ENCODE assay signal across 1 cellular context in genomic region chr11:63986156-63986931, GRCh38.
TF ChIP-seq lines count a peak whose summit lies in the region.

Gene OTUB1, plus strand, starts transcription at chr11:63986438. Its CDS starts 19 bp downstream, at chr11:63986457.

TF ChIP-seq in K562, 482 proteins besides CTCF, POLR2A, EP300 and RAD21 (continued from another document and continues in another):
- TF ChIP-seq ZFP1 (CRISPR knock-in tag; IDR thresholded peaks at IDR 0.05): no peak
- no peak for TF ChIP-seq CBX5 (IDR thresholded peaks at IDR 0.05; ENCODE audit: borderline replicate concordance, low read depth)
- TF ChIP-seq FUS (optimal IDR thresholded peaks at IDR 0.05; ENCODE audit: low read depth, low read length): no peak
- 0 out of 2 replicates have a peak, but pooled peaks have one; percentile 38 for TF ChIP-seq ZNF589 (CRISPR knock-in tag; IDR thresholded peaks at IDR 0.05; ENCODE audit: low read depth)
- TF ChIP-seq ZNF77 (CRISPR knock-in tag; IDR thresholded peaks at IDR 0.05): no peak
- peak; percentile 92 for TF ChIP-seq POLR2B (IDR thresholded peaks at IDR 0.05; ENCODE audit: low read depth, partially characterized antibody)
- no peak for TF ChIP-seq ILF3 (IDR thresholded peaks at IDR 0.05; ENCODE audit: borderline replicate concordance)
- no peak for TF ChIP-seq IRF2 (CRISPR knock-in tag; IDR thresholded peaks at IDR 0.05)
- TF ChIP-seq ARID3A (IDR thresholded peaks at IDR 0.05; ENCODE audit: borderline replicate concordance, low read depth, low read length): no peak
- TF ChIP-seq PTRF (tag; IDR thresholded peaks at IDR 0.05): no peak
- no peak for TF ChIP-seq ARID4B (CRISPR knock-in tag; IDR thresholded peaks at IDR 0.05)
- TF ChIP-seq RFX1 (IDR thresholded peaks at IDR 0.05): peak; percentile 99
- no peak for TF ChIP-seq HMG20A (CRISPR knock-in tag; conservative IDR thresholded peaks at IDR 0.05)
- no peak for TF ChIP-seq TCF3 (CRISPR knock-in tag; IDR thresholded peaks at IDR 0.05)
- TF ChIP-seq ZNF780A (CRISPR knock-in tag; IDR thresholded peaks at IDR 0.05): no peak
- peak; percentile 27; the same call in 1 of the 2 replicates for TF ChIP-seq RBM34 (IDR thresholded peaks at IDR 0.05; ENCODE audit: borderline replicate concordance, insufficient read depth, low read length)
- TF ChIP-seq NBN (IDR thresholded peaks at IDR 0.05; ENCODE audit: low read depth): no peak
- TF ChIP-seq ZNF282 (CRISPR knock-in tag; IDR thresholded peaks at IDR 0.05): peak; percentile 29; the same call in 1 of the 2 replicates
- no peak for TF ChIP-seq ZNF436 (CRISPR knock-in tag; IDR thresholded peaks at IDR 0.05)
- no peak for TF ChIP-seq ZNF764 (CRISPR knock-in tag; IDR thresholded peaks at IDR 0.05; ENCODE audit: low read depth)
- TF ChIP-seq E2F3 (CRISPR knock-in tag; IDR thresholded peaks at IDR 0.05): no peak
- peak; percentile 74 for TF ChIP-seq ELF4 (CRISPR knock-in tag; IDR thresholded peaks at IDR 0.05)
- TF ChIP-seq SAP30 (IDR thresholded peaks at IDR 0.05; ENCODE audit: borderline replicate concordance, insufficient read depth, low read depth, low read length, poor library complexity, severe bottlenecking): peak; percentile 56
- TF ChIP-seq TCF15 (CRISPR knock-in tag; IDR thresholded peaks at IDR 0.05): no peak
- no peak for TF ChIP-seq ZNF551 (CRISPR knock-in tag; IDR thresholded peaks at IDR 0.05)
- no peak for TF ChIP-seq CHD7 (IDR thresholded peaks at IDR 0.05; ENCODE audit: low read depth, low read length)
- TF ChIP-seq ZNF584 (CRISPR knock-in tag; IDR thresholded peaks at IDR 0.05; ENCODE audit: low read depth): no peak
- TF ChIP-seq ZNF318 (IDR thresholded peaks at IDR 0.05; ENCODE audit: borderline replicate concordance in 1 of 2, low read depth in 1 of 2): no peak
- no peak for TF ChIP-seq MLX (CRISPR knock-in tag; conservative IDR thresholded peaks at IDR 0.05)
- TF ChIP-seq ZNF384 (IDR thresholded peaks at IDR 0.05; ENCODE audit: low read depth, low read length): no peak
